In the genomic region with DNA sequence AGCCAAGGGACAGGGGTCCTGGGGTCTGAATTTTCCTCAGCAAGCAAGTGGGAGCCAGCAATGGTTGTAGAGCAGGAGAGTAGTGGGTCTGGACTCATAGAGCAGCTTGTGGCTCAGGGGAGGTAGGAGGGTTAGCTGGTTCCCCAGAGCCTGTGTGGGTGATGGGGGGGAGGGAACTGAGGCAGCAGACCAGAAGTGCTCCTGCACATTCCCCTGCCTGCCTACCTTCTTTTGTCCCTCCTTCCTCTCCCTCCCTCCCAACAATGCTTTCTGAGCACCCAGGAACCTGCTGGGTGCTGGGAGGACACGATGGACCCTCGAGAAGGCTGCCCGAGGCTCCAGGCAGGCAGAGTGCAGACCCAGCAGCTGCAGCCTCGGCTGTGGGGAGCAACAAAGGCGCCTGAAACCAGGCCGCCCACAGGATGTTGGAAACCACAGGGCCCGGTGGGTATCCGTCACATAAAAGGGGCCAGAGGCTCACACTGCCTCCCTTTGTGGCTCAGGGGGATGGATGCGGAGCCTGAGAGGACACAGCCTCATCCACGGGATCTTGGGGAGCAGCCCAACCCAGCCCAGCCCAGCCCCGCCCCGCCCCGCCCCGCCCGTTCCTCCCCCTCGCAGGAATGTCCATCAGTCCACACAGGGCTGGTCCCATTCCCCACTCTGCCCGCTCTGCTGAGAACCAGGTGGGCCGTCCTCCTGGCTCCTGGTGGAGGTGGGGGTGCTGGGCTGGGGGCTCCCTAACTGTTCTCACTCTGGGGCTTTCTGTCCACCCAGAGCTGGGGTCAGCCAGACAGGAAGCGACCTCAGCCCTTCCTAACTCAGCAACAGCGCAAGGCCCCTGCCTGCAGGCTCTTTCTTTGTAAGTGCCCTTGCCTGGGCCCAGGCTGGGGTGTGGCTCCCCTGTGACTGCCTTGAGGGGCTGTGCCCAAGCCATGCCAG, we compare ENCODE assay signal across 1 cellular context.
TF ChIP-seq lines count a peak whose summit lies in the region.

No MANE protein-coding gene starts in this region.

TF ChIP-seq in SK-N-SH, 30 proteins besides CTCF, POLR2A, EP300 and RAD21 (continued from another document):
- TF ChIP-seq, protein P1, sequence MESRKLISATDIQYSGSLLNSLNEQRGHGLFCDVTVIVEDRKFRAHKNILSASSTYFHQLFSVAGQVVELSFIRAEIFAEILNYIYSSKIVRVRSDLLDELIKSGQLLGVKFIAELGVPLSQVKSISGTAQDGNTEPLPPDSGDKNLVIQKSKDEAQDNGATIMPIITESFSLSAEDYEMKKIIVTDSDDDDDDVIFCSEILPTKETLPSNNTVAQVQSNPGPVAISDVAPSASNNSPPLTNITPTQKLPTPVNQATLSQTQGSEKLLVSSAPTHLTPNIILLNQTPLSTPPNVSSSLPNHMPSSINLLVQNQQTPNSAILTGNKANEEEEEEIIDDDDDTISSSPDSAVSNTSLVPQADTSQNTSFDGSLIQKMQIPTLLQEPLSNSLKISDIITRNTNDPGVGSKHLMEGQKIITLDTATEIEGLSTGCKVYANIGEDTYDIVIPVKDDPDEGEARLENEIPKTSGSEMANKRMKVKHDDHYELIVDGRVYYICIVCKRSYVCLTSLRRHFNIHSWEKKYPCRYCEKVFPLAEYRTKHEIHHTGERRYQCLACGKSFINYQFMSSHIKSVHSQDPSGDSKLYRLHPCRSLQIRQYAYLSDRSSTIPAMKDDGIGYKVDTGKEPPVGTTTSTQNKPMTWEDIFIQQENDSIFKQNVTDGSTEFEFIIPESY (IDR thresholded peaks at IDR 0.05; ENCODE audit: borderline replicate concordance, low read depth): no peak
- TF ChIP-seq, protein P2, sequence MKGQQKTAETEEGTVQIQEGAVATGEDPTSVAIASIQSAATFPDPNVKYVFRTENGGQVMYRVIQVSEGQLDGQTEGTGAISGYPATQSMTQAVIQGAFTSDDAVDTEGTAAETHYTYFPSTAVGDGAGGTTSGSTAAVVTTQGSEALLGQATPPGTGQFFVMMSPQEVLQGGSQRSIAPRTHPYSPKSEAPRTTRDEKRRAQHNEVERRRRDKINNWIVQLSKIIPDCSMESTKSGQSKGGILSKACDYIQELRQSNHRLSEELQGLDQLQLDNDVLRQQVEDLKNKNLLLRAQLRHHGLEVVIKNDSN (IDR thresholded peaks at IDR 0.05; ENCODE audit: borderline replicate concordance, low read depth): no peak
- TF ChIP-seq FOSL2 (IDR thresholded peaks at IDR 0.05; ENCODE audit: borderline replicate concordance, low read depth): no peak
- TF ChIP-seq, protein P3, sequence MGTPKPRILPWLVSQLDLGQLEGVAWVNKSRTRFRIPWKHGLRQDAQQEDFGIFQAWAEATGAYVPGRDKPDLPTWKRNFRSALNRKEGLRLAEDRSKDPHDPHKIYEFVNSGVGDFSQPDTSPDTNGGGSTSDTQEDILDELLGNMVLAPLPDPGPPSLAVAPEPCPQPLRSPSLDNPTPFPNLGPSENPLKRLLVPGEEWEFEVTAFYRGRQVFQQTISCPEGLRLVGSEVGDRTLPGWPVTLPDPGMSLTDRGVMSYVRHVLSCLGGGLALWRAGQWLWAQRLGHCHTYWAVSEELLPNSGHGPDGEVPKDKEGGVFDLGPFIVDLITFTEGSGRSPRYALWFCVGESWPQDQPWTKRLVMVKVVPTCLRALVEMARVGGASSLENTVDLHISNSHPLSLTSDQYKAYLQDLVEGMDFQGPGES (IDR thresholded peaks at IDR 0.05; ENCODE audit: low read depth, low read length): no peak
TF ChIP-seq in SK-N-SH: peak in this region for 0.
